In the genomic region with DNA sequence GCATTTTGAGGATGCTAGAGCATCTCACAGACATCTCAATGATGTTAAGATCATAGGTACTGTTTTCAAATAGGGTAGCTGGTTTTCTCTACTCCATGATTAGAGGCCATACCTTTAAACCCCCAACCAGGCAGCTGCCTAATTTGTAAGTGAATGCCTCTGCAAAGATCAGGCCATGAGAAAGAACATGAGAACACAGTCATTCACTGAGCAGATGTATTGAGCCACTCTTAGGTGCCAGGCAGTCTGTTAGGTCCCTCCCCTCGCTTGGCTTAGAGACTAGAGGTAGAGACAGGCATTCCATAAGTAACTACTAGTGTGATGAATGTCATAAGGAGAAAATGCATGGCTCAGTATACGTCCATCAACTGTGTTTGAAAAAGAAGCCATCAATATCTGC, we compare ENCODE assay signal across 21 cellular contexts.
"Had no signal": no experiment of that assay in that cellular context is flagged by ENCODE, and none has a peak within 500 bp of the region (broad histone marks: within the 10 kb centered on the region; RNA-seq: fewer than 3 reads in every experiment).

No MANE protein-coding gene starts in this region.

- ATAC-seq: activated CD8-positive, alpha-beta T cell treated with anti-CD3 and anti-CD28 coated beads for 36 hours; activated T-cell treated with anti-CD3 and anti-CD28 coated beads, Interleukin-2, amount 50 U/mL, for 4 hours; right lobe of liver had no signal

- DNase-seq: activated B cell treated with CpG ODN at 0.5 μM for 24 hours; activated CD4-positive, alpha-beta T cell treated with anti-CD3 and anti-CD28 coated beads for 48 hours; activated CD8-positive, alpha-beta T cell treated with anti-CD3 and anti-CD28 coated beads for 36 hours; activated effector memory CD4-positive, alpha-beta T cell treated with Interleukin-2 at 50 U/mL for 16 hours; activated T-cell treated with anti-CD3 and anti-CD28 coated beads, Interleukin-2, amount 50 U/mL, for 4 hours; adrenal gland; colonic mucosa; kidney; left ventricle myocardium inferior; naive B cell; right lobe of liver; stimulated activated CD4-positive, alpha-beta T cell treated with anti-CD3 and anti-CD28 coated beads, Interleukin-4, amount 100 ng/mL, for 4 hours; stimulated activated CD8-positive, alpha-beta memory T cell treated with anti-CD3 and anti-CD28 coated beads, Interleukin-4, amount 100 ng/mL, for 48 hours; testis; upper lobe of left lung had no signal

- H3K4me3 ChIP-seq: adrenal gland, cardiac muscle cell, colonic mucosa, hepatocyte, left ventricle myocardium inferior, neural progenitor cell, right lobe of liver, smooth muscle cell, testis, upper lobe of left lung had no signal

- H3K4me2 ChIP-seq: hepatocyte, neural progenitor cell, smooth muscle cell had no signal

- H3K9ac ChIP-seq: neural progenitor cell had no signal

- H3K79me2 ChIP-seq: hepatocyte had no signal

- H3K4me1 ChIP-seq: adrenal gland, colonic mucosa, left ventricle myocardium inferior, right lobe of liver, testis, upper lobe of left lung had no signal

- H3K27ac ChIP-seq: adrenal gland, cardiac muscle cell, colonic mucosa, hepatocyte, left ventricle myocardium inferior, neural progenitor cell, right lobe of liver, testis, upper lobe of left lung had no signal

- FAIRE-seq: endometrium, kidney, TTC549 had no signal

- H3K9me3 ChIP-seq: adrenal gland, colonic mucosa, left ventricle myocardium inferior, right lobe of liver, testis, upper lobe of left lung had no signal

- H3K36me3 ChIP-seq: adrenal gland, cardiac muscle cell, colonic mucosa, left ventricle myocardium inferior, neural progenitor cell, right lobe of liver, upper lobe of left lung had no signal

- H2AFZ ChIP-seq: hepatocyte, neural progenitor cell had no signal

- H3K27me3 ChIP-seq: adrenal gland, cardiac muscle cell, colonic mucosa, hepatocyte, neural progenitor cell, right lobe of liver, testis, upper lobe of left lung had no signal
